In the genomic region with DNA sequence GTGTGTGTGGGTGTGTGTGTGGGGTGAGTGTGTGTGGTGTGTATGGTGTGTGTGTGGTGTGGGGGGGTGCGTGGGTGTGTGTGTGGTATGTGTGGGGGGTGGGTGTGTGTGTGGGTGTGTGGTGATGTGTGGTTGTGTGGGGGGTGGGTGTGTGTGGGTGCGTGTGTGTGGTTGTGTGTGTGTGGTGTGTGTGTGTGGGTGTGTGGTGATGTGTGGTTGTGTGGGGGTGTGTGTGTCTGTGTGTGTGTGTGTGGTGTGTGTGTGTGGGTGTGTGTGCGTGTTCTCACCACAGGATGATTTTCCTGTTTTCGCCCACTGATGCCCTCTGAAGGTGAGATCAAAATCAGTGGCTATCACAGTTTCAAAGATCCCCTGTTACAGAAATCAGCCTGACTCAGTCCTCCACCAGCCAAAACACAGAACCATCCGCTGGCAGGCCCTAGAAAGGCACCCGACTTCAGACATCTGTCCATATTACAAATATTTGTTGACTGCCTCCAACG, we compare ENCODE assay signal across 1 cellular context.
TF ChIP-seq lines count a peak whose summit lies in the region.

No MANE protein-coding gene starts in this region.

TF ChIP-seq in HepG2, 621 proteins besides CTCF, POLR2A, EP300 and RAD21:
- TF ChIP-seq, protein P1, sequence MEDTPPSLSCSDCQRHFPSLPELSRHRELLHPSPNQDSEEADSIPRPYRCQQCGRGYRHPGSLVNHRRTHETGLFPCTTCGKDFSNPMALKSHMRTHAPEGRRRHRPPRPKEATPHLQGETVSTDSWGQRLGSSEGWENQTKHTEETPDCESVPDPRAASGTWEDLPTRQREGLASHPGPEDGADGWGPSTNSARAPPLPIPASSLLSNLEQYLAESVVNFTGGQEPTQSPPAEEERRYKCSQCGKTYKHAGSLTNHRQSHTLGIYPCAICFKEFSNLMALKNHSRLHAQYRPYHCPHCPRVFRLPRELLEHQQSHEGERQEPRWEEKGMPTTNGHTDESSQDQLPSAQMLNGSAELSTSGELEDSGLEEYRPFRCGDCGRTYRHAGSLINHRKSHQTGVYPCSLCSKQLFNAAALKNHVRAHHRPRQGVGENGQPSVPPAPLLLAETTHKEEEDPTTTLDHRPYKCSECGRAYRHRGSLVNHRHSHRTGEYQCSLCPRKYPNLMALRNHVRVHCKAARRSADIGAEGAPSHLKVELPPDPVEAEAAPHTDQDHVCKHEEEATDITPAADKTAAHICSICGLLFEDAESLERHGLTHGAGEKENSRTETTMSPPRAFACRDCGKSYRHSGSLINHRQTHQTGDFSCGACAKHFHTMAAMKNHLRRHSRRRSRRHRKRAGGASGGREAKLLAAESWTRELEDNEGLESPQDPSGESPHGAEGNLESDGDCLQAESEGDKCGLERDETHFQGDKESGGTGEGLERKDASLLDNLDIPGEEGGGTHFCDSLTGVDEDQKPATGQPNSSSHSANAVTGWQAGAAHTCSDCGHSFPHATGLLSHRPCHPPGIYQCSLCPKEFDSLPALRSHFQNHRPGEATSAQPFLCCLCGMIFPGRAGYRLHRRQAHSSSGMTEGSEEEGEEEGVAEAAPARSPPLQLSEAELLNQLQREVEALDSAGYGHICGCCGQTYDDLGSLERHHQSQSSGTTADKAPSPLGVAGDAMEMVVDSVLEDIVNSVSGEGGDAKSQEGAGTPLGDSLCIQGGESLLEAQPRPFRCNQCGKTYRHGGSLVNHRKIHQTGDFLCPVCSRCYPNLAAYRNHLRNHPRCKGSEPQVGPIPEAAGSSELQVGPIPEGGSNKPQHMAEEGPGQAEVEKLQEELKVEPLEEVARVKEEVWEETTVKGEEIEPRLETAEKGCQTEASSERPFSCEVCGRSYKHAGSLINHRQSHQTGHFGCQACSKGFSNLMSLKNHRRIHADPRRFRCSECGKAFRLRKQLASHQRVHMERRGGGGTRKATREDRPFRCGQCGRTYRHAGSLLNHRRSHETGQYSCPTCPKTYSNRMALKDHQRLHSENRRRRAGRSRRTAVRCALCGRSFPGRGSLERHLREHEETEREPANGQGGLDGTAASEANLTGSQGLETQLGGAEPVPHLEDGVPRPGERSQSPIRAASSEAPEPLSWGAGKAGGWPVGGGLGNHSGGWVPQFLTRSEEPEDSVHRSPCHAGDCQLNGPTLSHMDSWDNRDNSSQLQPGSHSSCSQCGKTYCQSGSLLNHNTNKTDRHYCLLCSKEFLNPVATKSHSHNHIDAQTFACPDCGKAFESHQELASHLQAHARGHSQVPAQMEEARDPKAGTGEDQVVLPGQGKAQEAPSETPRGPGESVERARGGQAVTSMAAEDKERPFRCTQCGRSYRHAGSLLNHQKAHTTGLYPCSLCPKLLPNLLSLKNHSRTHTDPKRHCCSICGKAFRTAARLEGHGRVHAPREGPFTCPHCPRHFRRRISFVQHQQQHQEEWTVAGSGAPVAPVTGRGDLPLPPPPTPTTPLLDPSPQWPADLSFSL (CRISPR knock-in tag; IDR thresholded peaks at IDR 0.05): peak; percentile 82; the same call in 1 of the 2 replicates
- TF ChIP-seq TEAD3 (CRISPR knock-in tag; optimal IDR thresholded peaks at IDR 0.05; ENCODE audit: borderline replicate concordance): no peak
